In the genomic region with DNA sequence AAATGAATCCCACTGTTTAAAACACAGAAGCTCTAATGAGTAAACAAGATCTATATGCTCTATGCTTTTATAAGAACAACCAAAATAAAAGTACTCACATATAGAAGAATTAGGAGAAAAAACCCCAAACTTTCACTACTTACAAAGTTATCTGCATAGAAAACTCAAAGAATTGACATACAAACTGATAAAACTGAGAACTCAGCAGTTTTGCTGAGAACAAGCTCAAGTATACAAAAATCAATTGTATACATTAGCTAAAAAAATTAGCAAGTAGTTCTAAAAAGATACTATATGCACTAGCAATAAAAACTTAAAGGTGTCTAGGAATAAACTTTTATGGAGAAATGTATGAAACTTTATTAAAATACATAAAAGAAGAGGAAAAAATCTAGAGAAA, we compare ENCODE assay signal across 26 cellular contexts.
A peak's percentile ranks its signal among the peaks of the same experiment; 100 is the strongest.
DNase-seq lines count a peak whose midpoint lies in the region; ATAC-seq, FAIRE-seq and TF ChIP-seq lines count a peak whose summit lies in the region.
"Had no signal": no experiment of that assay in that cellular context is flagged by ENCODE, and none has a peak within 500 bp of the region (broad histone marks: within the 10 kb centered on the region; RNA-seq: fewer than 3 reads in every experiment).

No MANE protein-coding gene starts in this region.

- no peaks in the 10 kb centered on the region for H4K20me1 ChIP-seq in HepG2 (ENCODE audit: insufficient read depth, low read length)
- H4K20me1 ChIP-seq in K562 (replicated peaks; ENCODE audit: control insufficient read depth, insufficient read depth, low read length) = no peaks in the 10 kb centered on the region
- H4K20me1 ChIP-seq: BLaER1 had no signal

- no peak for ATAC-seq in HepG2
- ATAC-seq in right lobe of liver = no peak
- ATAC-seq in K562 = no peak
- no peak for ATAC-seq in HG03159 (IDR thresholded peaks at IDR 0.05; ENCODE audit: unreplicated experiment)
- no peak for ATAC-seq in HG02870 (IDR thresholded peaks at IDR 0.05; ENCODE audit: unreplicated experiment)
- ATAC-seq: GM12878 had no signal

- CTCF ChIA-PET in HepG2 (lab: Yijun Ruan, JAX; ENCODE audit: low intra/inter-chr PET ratio, low total read pairs) (no interaction called here), K562 (lab: Yijun Ruan, JAX; ENCODE audit: low intra/inter-chr PET ratio) (no interaction called here)

- H3K14ac ChIP-seq in mesenchymal stem cell (ENCODE audit: low read length in 2 of 2) = no peak overlapping the region

- in situ Hi-C loops in HepG2 (cut with HindIII; ENCODE audit: extremely low pct_ligation_motif_present, low pct_unique_long_range_greater_than_20kb) (no loop called here), K562 (cut with MboI) (no loop called here)

- no peaks in the 10 kb centered on the region for H3K79me1 ChIP-seq in mesenchymal stem cell (replicated peaks; ENCODE audit: low read length, poor library complexity, severe bottlenecking)

- no peak overlapping the region for H2AK5ac ChIP-seq in mesenchymal stem cell (ENCODE audit: low read length, severe bottlenecking)

- H3K23ac ChIP-seq in mesenchymal stem cell (ENCODE audit: low read length in 2 of 2) = no peak overlapping the region

- TF ChIP-seq POLR2A in HepG2 (IDR thresholded peaks at IDR 0.05; ENCODE audit: insufficient read depth in 1 of 2, low read depth in 2 of 2, low read length in 2 of 2) = no peak
- TF ChIP-seq POLR2A in right lobe of liver (IDR thresholded peaks at IDR 0.05) = no peak
- no peak for TF ChIP-seq POLR2A in K562 (conservative IDR thresholded peaks at IDR 0.05)

- no peak overlapping the region for H3K18ac ChIP-seq in mesenchymal stem cell (ENCODE audit: low read depth in 1 of 2, low read length in 2 of 2)

- H3K9me3 ChIP-seq in HepG2 (ENCODE audit: low read length) = no peaks in the 10 kb centered on the region
- no peaks in the 10 kb centered on the region for H3K9me3 ChIP-seq in right lobe of liver
- H3K9me3 ChIP-seq in K562 (replicated peaks; ENCODE audit: control insufficient read depth, insufficient read depth, low read depth, low read length) = no peaks in the 10 kb centered on the region
- H3K9me3 ChIP-seq in mesenchymal stem cell (ENCODE audit: control insufficient read depth, low read length) = no peaks in the 10 kb centered on the region
- H3K9me3 ChIP-seq: BE2C, BLaER1 had no signal

- FAIRE-seq in HepG2 (lab: Jason Lieb, UNC) = no peak
- FAIRE-seq in K562 (lab: Jason Lieb, UNC) = no peak
- FAIRE-seq: GM12878, GM12892, GM18507 had no signal

- peak overlapping the region; percentile 44 for H2BK5ac ChIP-seq in mesenchymal stem cell (ENCODE audit: low read depth, low read length, poor library complexity, severe bottlenecking)

- H3K79me2 ChIP-seq in HepG2 (ENCODE audit: insufficient read depth, low read length) (no peaks in the 10 kb centered on the region), K562 (ENCODE audit: control insufficient read depth, insufficient read depth, low read length) (peaks cover 7% of the 10 kb centered on the region; the same call in 2 of the 3 replicates)

- TF ChIP-seq RAD21 in HepG2 (CRISPR knock-in tag; IDR thresholded peaks at IDR 0.05) (no peak), K562 (CRISPR knock-in tag; conservative IDR thresholded peaks at IDR 0.05 in 1 of 2, IDR thresholded peaks at IDR 0.05 in 1 of 2) (no peak)

- H3K27me3 ChIP-seq in HepG2 (ENCODE audit: control insufficient read depth in 1 of 2, insufficient read depth in 2 of 2, low read length in 2 of 2) = peaks cover 0 to 5% of the 10 kb centered on the region in 2 experiments; a peak in 1 of 5 replicates
- H3K27me3 ChIP-seq in right lobe of liver = no peaks in the 10 kb centered on the region
- no peaks in the 10 kb centered on the region for H3K27me3 ChIP-seq in K562 (ENCODE audit: control insufficient read depth in 2 of 2, insufficient read depth in 2 of 2, low read length in 2 of 2)
- H3K27me3 ChIP-seq in mesenchymal stem cell (ENCODE audit: control insufficient read depth in 1 of 2, insufficient read depth in 1 of 2, low read length in 2 of 2) = no peaks in the 10 kb centered on the region
- H3K27me3 ChIP-seq: BE2C, BLaER1 had no signal

- no peak overlapping the region for H4K91ac ChIP-seq in mesenchymal stem cell (ENCODE audit: low read length)

- intact Hi-C loops in HepG2 (cut with micrococcal nuclease; ENCODE audit: unreplicated experiment) (no loop called here), right lobe of liver (cut with DNase I) (no loop called here), K562 (cut with micrococcal nuclease) (no loop called here)

- H3K9ac ChIP-seq in HepG2 (ENCODE audit: insufficient read depth, low read depth, low read length) (no peak overlapping the region), K562 (ENCODE audit: insufficient read depth in 1 of 2, low read depth in 2 of 2, low read length in 2 of 2) (no peak overlapping the region), mesenchymal stem cell (ENCODE audit: low read length) (no peak overlapping the region)
- H3K9ac ChIP-seq: BLaER1 had no signal

- TF ChIP-seq CTCF in HepG2 (CRISPR knock-in tag; IDR thresholded peaks at IDR 0.05) = no peak
- no peak for TF ChIP-seq CTCF in right lobe of liver (IDR thresholded peaks at IDR 0.05)
- TF ChIP-seq CTCF in K562 (IDR thresholded peaks at IDR 0.05 in 2 of 3, conservative IDR thresholded peaks at IDR 0.05 in 1 of 3; ENCODE audit: insufficient read depth in 2 of 3, low read depth in 1 of 3, low read length in 3 of 3) = no peak

- no peak overlapping the region for H4K8ac ChIP-seq in mesenchymal stem cell (ENCODE audit: low read length)

- no peak overlapping the region for H3K4me2 ChIP-seq in HepG2 (ENCODE audit: low read depth, low read length)
- no peak overlapping the region for H3K4me2 ChIP-seq in K562 (ENCODE audit: insufficient read depth, low read length)
- H3K4me2 ChIP-seq in mesenchymal stem cell (ENCODE audit: low read length, poor library complexity, severe bottlenecking) = no peak overlapping the region
- H3K4me2 ChIP-seq: BLaER1 had no signal

- no peak overlapping the region for H3K4ac ChIP-seq in mesenchymal stem cell (ENCODE audit: low read depth in 1 of 2, low read length in 2 of 2)

- H2BK120ac ChIP-seq in mesenchymal stem cell (ENCODE audit: low read depth, low read length) = no peak overlapping the region

- H3K27ac ChIP-seq in HepG2 (ENCODE audit: extremely low read length, insufficient read depth, low read length) (no peak overlapping the region), right lobe of liver (no peak overlapping the region), K562 (ENCODE audit: extremely low read depth, low read depth, low read length) (no peak overlapping the region), mesenchymal stem cell (ENCODE audit: low read length, poor library complexity, severe bottlenecking) (no peak overlapping the region)
- H3K27ac ChIP-seq: 22Rv1, BLaER1 had no signal

- no peak for TF ChIP-seq EP300 in HepG2 (IDR thresholded peaks at IDR 0.05; ENCODE audit: low read depth in 2 of 2, low read length in 2 of 2)
- TF ChIP-seq EP300 in HepG2 (CRISPR knock-in tag; IDR thresholded peaks at IDR 0.05; ENCODE audit: borderline replicate concordance) = no peak
- no peak for TF ChIP-seq EP300 in K562 (IDR thresholded peaks at IDR 0.05; ENCODE audit: low read length)

- H3K4me1 ChIP-seq in HepG2 (ENCODE audit: insufficient read depth, low read length) = no peaks in the 10 kb centered on the region
- no peaks in the 10 kb centered on the region for H3K4me1 ChIP-seq in right lobe of liver
- peaks cover 0 to 5% of the 10 kb centered on the region in 2 experiments; a peak in 2 of 5 replicates for H3K4me1 ChIP-seq in K562 (replicated peaks in 1 of 2; ENCODE audit: control insufficient read depth in 2 of 2, insufficient read depth in 2 of 2, low read length in 2 of 2)
- H3K4me1 ChIP-seq in mesenchymal stem cell (ENCODE audit: control insufficient read depth, insufficient read depth, low read depth, low read length) = no peaks in the 10 kb centered on the region
- H3K4me1 ChIP-seq: BE2C, BLaER1 had no signal

- no peak for DNase-seq in HepG2 (ENCODE audit: low spot score)
- DNase-seq in right lobe of liver = no peak
- no peak for DNase-seq in K562 (ENCODE audit: extremely low read depth in 1 of 4, low spot score in 3 of 4)
- no peak for DNase-seq in mesenchymal stem cell
- DNase-seq in cerebellum (ENCODE audit: low spot score) = no peak
- DNase-seq: ACHN; BE2C; C1 segment of cervical spinal cord; CD4-positive, alpha-beta memory T cell; CD4-positive, CD25-positive, alpha-beta regulatory T cell; CD8-positive, alpha-beta memory T cell; COR-L47; DMS 273 treated with DMSO at 0.1 percent for 48 hours; DMS153; DMS53; DMS79; DND-41; EL; GDM1 had no signal

- no peaks in the 10 kb centered on the region for H3K36me3 ChIP-seq in HepG2 (replicated peaks in 1 of 2; ENCODE audit: control insufficient read depth in 1 of 2, insufficient read depth in 2 of 2, low read length in 2 of 2)
- H3K36me3 ChIP-seq in right lobe of liver = no peaks in the 10 kb centered on the region
- H3K36me3 ChIP-seq in K562 (ENCODE audit: control insufficient read depth, insufficient read depth, low read length) = no peaks in the 10 kb centered on the region
- no peaks in the 10 kb centered on the region for H3K36me3 ChIP-seq in mesenchymal stem cell (ENCODE audit: control insufficient read depth in 1 of 2, insufficient read depth in 2 of 2, low read depth in 1 of 2, low read length in 2 of 2)
- H3K36me3 ChIP-seq: BE2C, BLaER1 had no signal

- no peak overlapping the region for H2BK12ac ChIP-seq in mesenchymal stem cell (ENCODE audit: low read length in 2 of 2)

- BruUV-seq in HepG2 (replicated peaks; lab: Mats Ljungman, UMichigan) (no TSS peak), K562 (replicated peaks; lab: Mats Ljungman, UMichigan) (no TSS peak)

- no peak overlapping the region for H2AFZ ChIP-seq in HepG2 (ENCODE audit: low read length)
- no peak overlapping the region for H2AFZ ChIP-seq in K562 (ENCODE audit: low read depth, low read length)
- H2AFZ ChIP-seq in mesenchymal stem cell (ENCODE audit: low read depth, low read length) = no peak overlapping the region

- POLR2A ChIA-PET in HepG2 (lab: Yijun Ruan, JAX) (no interaction called here), K562 (lab: Yijun Ruan, JAX) (interaction anchor here (0.8 kb wide), 1 partner anchor 12 kb away, joined by 4 read pairs; no protein-coding TSS in a partner anchor)

- H3K4me3 ChIP-seq in HepG2 (replicated peaks in 1 of 3; ENCODE audit: insufficient read depth in 1 of 3, low read depth in 2 of 3, low read length in 3 of 3) (no peak overlapping the region), right lobe of liver (no peak overlapping the region), K562 (no peak overlapping the region), mesenchymal stem cell (ENCODE audit: insufficient read depth in 1 of 2, low read depth in 1 of 2, low read length in 2 of 2) (no peak overlapping the region)
- H3K4me3 ChIP-seq: BLaER1, GM12878 had no signal

- H3K9me1 ChIP-seq in K562 (ENCODE audit: control insufficient read depth, insufficient read depth, low read length) = no peaks in the 10 kb centered on the region

- H2BK15ac ChIP-seq in mesenchymal stem cell (ENCODE audit: low read depth, poor library complexity, severe bottlenecking) = no peak overlapping the region

TF ChIP-seq in HepG2, 621 proteins besides CTCF, POLR2A, EP300 and RAD21 (continues in another document):
- peak; percentile 59 to 70 for TF ChIP-seq MAFK (conservative IDR thresholded peaks at IDR 0.05 in 1 of 2, IDR thresholded peaks at IDR 0.05 in 1 of 2; ENCODE audit: low read length in 2 of 2)

TF ChIP-seq in K562, 482 proteins besides CTCF, POLR2A, EP300 and RAD21 (continues in another document):
- no peak for TF ChIP-seq ELF4 (CRISPR knock-in tag; IDR thresholded peaks at IDR 0.05)
- peak; percentile 60 for TF ChIP-seq MAFG (tag; conservative IDR thresholded peaks at IDR 0.05)
